In the genomic region with DNA sequence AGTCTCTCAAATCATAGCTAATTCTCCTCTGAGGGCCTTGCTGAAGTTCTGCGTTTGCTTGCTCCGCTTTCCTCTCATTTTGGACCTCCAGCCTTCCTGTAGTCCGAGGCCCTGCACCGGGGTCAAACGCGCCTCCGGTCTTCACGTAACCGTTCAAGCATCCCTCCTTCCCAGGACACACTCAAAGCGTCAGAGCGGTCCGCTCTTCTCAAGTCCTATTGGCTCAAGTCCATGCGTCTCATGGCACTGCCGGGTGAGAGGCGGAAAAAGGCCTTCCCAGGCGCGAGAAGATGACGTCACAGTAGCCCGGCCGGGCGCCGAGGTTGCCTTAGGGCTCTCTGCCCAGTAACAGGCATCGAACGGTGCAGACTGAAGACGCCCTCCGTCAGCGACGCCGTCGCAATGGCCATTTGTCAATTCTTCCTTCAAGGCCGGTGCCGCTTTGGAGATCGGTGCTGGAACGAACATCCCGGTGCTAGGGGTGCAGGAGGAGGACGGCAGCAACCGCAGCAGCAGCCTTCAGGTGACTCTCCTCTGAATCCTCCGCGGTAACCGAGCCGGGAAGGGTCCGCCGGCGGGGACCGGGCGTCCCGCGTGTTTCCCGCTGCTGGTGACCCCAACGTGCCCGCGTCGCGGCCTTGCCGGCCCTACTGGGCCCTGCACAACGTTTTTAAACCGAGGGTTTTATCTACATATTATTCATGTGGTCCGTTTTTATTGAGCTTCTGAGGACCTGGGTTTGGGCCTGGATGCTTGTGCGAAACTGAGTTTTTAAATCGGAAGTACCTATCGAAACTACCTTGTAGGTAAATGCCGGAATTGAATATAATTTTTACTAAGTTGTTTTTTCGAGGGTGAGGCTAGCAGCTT, we compare ENCODE assay signal across 8 cellular contexts. TPM values are rescaled to one million over a fixed set of nuclear protein-coding genes. Genes with fewer than 3 reads are reported as not detected.
DNase-seq lines count a peak whose midpoint lies in the region; ATAC-seq and TF ChIP-seq lines count a peak whose summit lies in the region.

A gene with protein sequence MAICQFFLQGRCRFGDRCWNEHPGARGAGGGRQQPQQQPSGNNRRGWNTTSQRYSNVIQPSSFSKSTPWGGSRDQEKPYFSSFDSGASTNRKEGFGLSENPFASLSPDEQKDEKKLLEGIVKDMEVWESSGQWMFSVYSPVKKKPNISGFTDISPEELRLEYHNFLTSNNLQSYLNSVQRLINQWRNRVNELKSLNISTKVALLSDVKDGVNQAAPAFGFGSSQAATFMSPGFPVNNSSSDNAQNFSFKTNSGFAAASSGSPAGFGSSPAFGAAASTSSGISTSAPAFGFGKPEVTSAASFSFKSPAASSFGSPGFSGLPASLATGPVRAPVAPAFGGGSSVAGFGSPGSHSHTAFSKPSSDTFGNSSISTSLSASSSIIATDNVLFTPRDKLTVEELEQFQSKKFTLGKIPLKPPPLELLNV (plus strand): TSS at position 365 of the 870 bp plus-strand sequence. CDS start 38 bp downstream, at position 403.

- H3K27me3 ChIP-seq in RWPE2 (ENCODE audit: insufficient read depth, poor library complexity, severe bottlenecking): no peaks in the 10 kb centered on the region

- peak within 1 kb of the TSS; percentile 98 for H3K27ac Mint-ChIP-seq in activated T-helper 2 cell treated with anti-CD3 and anti-CD28 coated beads, Interferon-gamma antibody, Interleukin-2, Interleukin-4, amounts not matched to agents 10 μg/mL and 5 μg/mL and 100 μg/mL, durations not matched to agents 14 hours and 24 hours and 36 hours
- H3K27ac Mint-ChIP-seq in naive thymus-derived CD8-positive, alpha-beta T cell: peak within 1 kb of the TSS; percentile 98 to 100 (median 100)

- peaks cover 33% of the 10 kb centered on the region for H3K4me1 Mint-ChIP-seq in activated T-helper 2 cell treated with anti-CD3 and anti-CD28 coated beads, Interferon-gamma antibody, Interleukin-2, Interleukin-4, amounts not matched to agents 10 μg/mL and 5 μg/mL and 100 μg/mL, durations not matched to agents 14 hours and 24 hours and 36 hours (ENCODE audit: low read depth)
- H3K4me1 Mint-ChIP-seq in naive thymus-derived CD8-positive, alpha-beta T cell: peaks cover 8 to 46% (median 37%) of the 10 kb centered on the region in 4 donors

- H3K9me3 ChIP-seq in RWPE2 (ENCODE audit: severe bottlenecking): no peaks in the 10 kb centered on the region

- peak within 1 kb of the TSS; percentile 89 for H3K4me3 Mint-ChIP-seq in activated T-helper 2 cell treated with anti-CD3 and anti-CD28 coated beads, Interferon-gamma antibody, Interleukin-2, Interleukin-4, amounts not matched to agents 10 μg/mL and 5 μg/mL and 100 μg/mL, durations not matched to agents 14 hours and 24 hours and 36 hours (ENCODE audit: low read depth)
- peak within 1 kb of the TSS; percentile 93 to 100 (median 98) for H3K4me3 Mint-ChIP-seq in naive thymus-derived CD8-positive, alpha-beta T cell

- H3K36me3 ChIP-seq in RWPE2 (ENCODE audit: low read depth): peaks cover 30% of the 10 kb centered on the region

- ATAC-seq in RWPE2 (ENCODE audit: low read depth): peak; percentile 97
- peak; percentile 95 for ATAC-seq in naive thymus-derived CD8-positive, alpha-beta T cell

- H3K4me3 ChIP-seq in RWPE2 (ENCODE audit: severe bottlenecking): peak within 1 kb of the TSS; percentile 55
- peak within 1 kb of the TSS; percentile 93 for H3K4me3 ChIP-seq in fibroblast of mammary gland (ENCODE audit: control insufficient read depth, low read depth, low read length)

- peaks cover 24% of the 10 kb centered on the region for H3K36me3 Mint-ChIP-seq in activated T-helper 2 cell treated with anti-CD3 and anti-CD28 coated beads, Interferon-gamma antibody, Interleukin-2, Interleukin-4, amounts not matched to agents 10 μg/mL and 5 μg/mL and 100 μg/mL, durations not matched to agents 14 hours and 24 hours and 36 hours (ENCODE audit: low read depth)
- H3K36me3 Mint-ChIP-seq in naive thymus-derived CD8-positive, alpha-beta T cell: peaks cover 0 to 17% (median 2%) of the 10 kb centered on the region in 3 donors

- no peak for TF ChIP-seq CTCF in RWPE2 (IDR thresholded peaks at IDR 0.05; ENCODE audit: poor library complexity, severe bottlenecking)
- no peak for TF ChIP-seq CTCF in fibroblast of mammary gland (conservative IDR thresholded peaks at IDR 0.05; ENCODE audit: control insufficient read depth, insufficient read depth, low read depth, low read length)

- POLR2A ChIA-PET in naive thymus-derived CD8-positive, alpha-beta T cell (lab: Charles Lee): interaction anchor here (0.7 to 3.6 kb wide), 4 partner anchors 24 to 1944 kb away, joined by 3 to 47 read pairs (median 6); partner anchors contain the start of gene KLHL7

- DNase-seq in EH (ENCODE audit: low read depth) (peak; percentile 99), H4 (ENCODE audit: low spot score) (peak; percentile 100), LoVo (ENCODE audit: low spot score) (peak; percentile 100), RWPE2 (ENCODE audit: low spot score) (peak; percentile 96), fibroblast of mammary gland (ENCODE audit: low read depth) (peak; percentile 100)
- DNase-seq in activated T-helper 2 cell treated with anti-CD3 and anti-CD28 coated beads, Interferon-gamma antibody, Interleukin-2, Interleukin-4, amounts not matched to agents 10 μg/mL and 5 μg/mL and 100 μg/mL, durations not matched to agents 14 hours and 24 hours and 36 hours (ENCODE audit: low spot score): peak; percentile 97
- DNase-seq in naive thymus-derived CD8-positive, alpha-beta T cell: peak; percentile 85 to 97 (median 94)
- peak; percentile 86 to 93 (median 90) for DNase-seq in stimulated activated naive CD4-positive, alpha-beta T cell (lab: John Stamatoyannopoulos, UW)

- H3K9me3 Mint-ChIP-seq in activated T-helper 2 cell treated with anti-CD3 and anti-CD28 coated beads, Interferon-gamma antibody, Interleukin-2, Interleukin-4, amounts not matched to agents 10 μg/mL and 5 μg/mL and 100 μg/mL, durations not matched to agents 14 hours and 24 hours and 36 hours: no peaks in the 10 kb centered on the region
- no peaks in the 10 kb centered on the region for H3K9me3 Mint-ChIP-seq in naive thymus-derived CD8-positive, alpha-beta T cell

- intact Hi-C loops in activated T-helper 2 cell treated with anti-CD3 and anti-CD28 coated beads, Interferon-gamma antibody, Interleukin-2, Interleukin-4, amounts not matched to agents 10 μg/mL and 5 μg/mL and 100 μg/mL, durations not matched to agents 14 hours and 24 hours and 36 hours (cut with micrococcal nuclease): loop anchor here (1.0 to 10.0 kb wide), 6 partner anchors 77 to 1943 kb away; partner anchors contain the start of genes CYCS, HYCC1, IGF2BP3 and KLHL7

- peaks cover 16% of the 10 kb centered on the region for H3K4me1 ChIP-seq in RWPE2 (ENCODE audit: insufficient read depth, poor library complexity, severe bottlenecking)

- H3K27ac ChIP-seq in RWPE2 (ENCODE audit: poor library complexity, severe bottlenecking): peak within 1 kb of the TSS; percentile 71

- H3K27me3 Mint-ChIP-seq in activated T-helper 2 cell treated with anti-CD3 and anti-CD28 coated beads, Interferon-gamma antibody, Interleukin-2, Interleukin-4, amounts not matched to agents 10 μg/mL and 5 μg/mL and 100 μg/mL, durations not matched to agents 14 hours and 24 hours and 36 hours (ENCODE audit: low read depth): peaks cover 7% of the 10 kb centered on the region
- peaks cover 0 to 3% (median 0%) of the 10 kb centered on the region in 5 donors for H3K27me3 Mint-ChIP-seq in naive thymus-derived CD8-positive, alpha-beta T cell

RNA-seq across cellular contexts. Expression of the gene that starts here (rescaled TPM):
- 75.4 and 90.5 TPM in 2 replicates for total RNA-seq in H4 (2014; rRNA removed; shearing (Covaris generic))
- 52.2 and 54.0 TPM in 2 replicates for total RNA-seq in activated T-helper 2 cell treated with anti-CD3 and anti-CD28 coated beads, Interferon-gamma antibody, Interleukin-2, Interleukin-4, amounts not matched to agents 10 μg/mL and 5 μg/mL and 100 μg/mL, durations not matched to agents 14 hours and 24 hours and 36 hours
- total RNA-seq in naive thymus-derived CD8-positive, alpha-beta T cell: 10 to 100 TPM; 38.8 to 39.2 TPM
- polyA plus RNA-seq in naive thymus-derived CD8-positive, alpha-beta T cell: 10 to 100 TPM; 28.2 to 31.1 (median 29.3) TPM

Comparison
In these comparisons a context has a peak if more than half of its experiments do, and no peak if none do; other contexts are left out.
1. Peak in every context shown above with its lines: DNase-seq, ATAC-seq, H3K4me3 ChIP-seq and H3K27ac ChIP-seq.